Comparison of ENCODE assay signal across 7 cellular contexts in genomic region chr1:155893389-155894142, GRCh38. TPM values are rescaled to one million over a fixed set of nuclear protein-coding genes. Genes with fewer than 3 reads are reported as not detected.
DNase-seq lines count a peak whose midpoint lies in the region; ATAC-seq lines count a peak whose summit lies in the region.
"Had no signal": no experiment of that assay in that cellular context is flagged by ENCODE, and none has a peak within 500 bp of the region (broad histone marks: within the 10 kb centered on the region; RNA-seq: fewer than 3 reads in every experiment).

No MANE protein-coding gene starts in this region.

- H3K36me3 ChIP-seq in MG63: peaks cover 28% of the 10 kb centered on the region

- peak; percentile 77 for DNase-seq in MG63
- no peak for DNase-seq in caudate nucleus (lab: John Stamatoyannopoulos, UW)
- peak; percentile 53 for DNase-seq in posterior vena cava (ENCODE audit: low spot score)
- no peak for DNase-seq in activated CD8-positive, alpha-beta memory T cell treated with anti-CD3 and anti-CD28 coated beads, Interleukin-2, amount 50 U/mL, for 4 hours

- peak overlapping the region; percentile 46 for H3K27ac ChIP-seq in caudate nucleus (ENCODE audit: low read depth, low read length)

- no peaks in the 10 kb centered on the region for H3K27me3 ChIP-seq in MG63

- H3K4me3 ChIP-seq in MG63: peak overlapping the region; percentile 1; the same call in 1 of the 2 replicates

- ATAC-seq in HG02623 (IDR thresholded peaks at IDR 0.05; ENCODE audit: unreplicated experiment): no peak
- no peak for ATAC-seq in GM18858 (IDR thresholded peaks at IDR 0.05; ENCODE audit: unreplicated experiment)

- no peaks in the 10 kb centered on the region for H3K9me3 ChIP-seq in MG63

- intact Hi-C loops in posterior vena cava (cut with DNase I): no loop called here

RNA-seq across cellular contexts. Expression of gene RIT1, which starts 17.6 kb away (rescaled TPM):
- 43.4 and 54.6 TPM in 2 replicates for total RNA-seq in MG63 (2014; rRNA removed; shearing (Covaris generic); ENCODE audit: low replicate concordance)
- 10 to 100 TPM; 34.1 to 36.2 TPM for total RNA-seq in posterior vena cava

RNA-seq across cellular contexts. Expression of gene SYT11, which starts 34.2 kb away (rescaled TPM):
- 47.9 and 48.6 TPM in 2 replicates for total RNA-seq in MG63 (2014; rRNA removed; shearing (Covaris generic); ENCODE audit: low replicate concordance)
- 10 to 100 TPM; 20.8 to 23.9 TPM for total RNA-seq in posterior vena cava

RNA-seq across cellular contexts. Expression of gene GON4L, which starts 36.6 kb away (rescaled TPM):
- total RNA-seq in MG63 (2014; rRNA removed; shearing (Covaris generic); ENCODE audit: low replicate concordance): 11.6 and 15.6 TPM in 2 replicates
- total RNA-seq in posterior vena cava: 10 to 100 TPM; 44.3 to 48.2 TPM

RNA-seq across cellular contexts. Expression of gene KHDC4, which starts 40.6 kb away (rescaled TPM):
- total RNA-seq in MG63 (2014; rRNA removed; shearing (Covaris generic); ENCODE audit: low replicate concordance): 26.0 and 32.1 TPM in 2 replicates
- total RNA-seq in posterior vena cava: 10 to 100 TPM; 28.6 to 28.8 TPM

RNA-seq across cellular contexts. Expression of gene RXFP4, which starts 47.9 kb away (rescaled TPM):
- total RNA-seq in MG63 (2014; rRNA removed; shearing (Covaris generic); ENCODE audit: low replicate concordance): not detected in 2 replicates
- not detected for total RNA-seq in posterior vena cava
- total RNA-seq: activated CD8-positive, alpha-beta memory T cell treated with anti-CD3 and anti-CD28 coated beads for 36 hours had no signal

Comparison
In these comparisons a context has a peak if more than half of its experiments do, and no peak if none do; other contexts are left out.
1. DNase-seq: peak in MG63 (single experiment) and posterior vena cava (single experiment); none in caudate nucleus (0 of 61) and activated CD8-positive, alpha-beta memory T cell treated with anti-CD3 and anti-CD28 coated beads, Interleukin-2, amount 50 U/mL, for 4 hours (single experiment).